2 cellular contexts compared by ENCODE assay signal in genomic region chr14:74952697-74953484, GRCh38.
TF ChIP-seq lines count a peak whose summit lies in the region.

No MANE protein-coding gene starts in this region.

TF ChIP-seq in endothelial cell of umbilical vein, 7 proteins besides CTCF, POLR2A, EP300 and RAD21:
- TF ChIP-seq MYC (IDR thresholded peaks at IDR 0.05; ENCODE audit: low read depth, low read length) (no peak), JUN (IDR thresholded peaks at IDR 0.05; ENCODE audit: borderline replicate concordance, insufficient read depth, insufficient read length, low read depth) (no peak), FOS (IDR thresholded peaks at IDR 0.05; ENCODE audit: borderline replicate concordance, insufficient read depth, low read length) (no peak), MAX (IDR thresholded peaks at IDR 0.05; ENCODE audit: insufficient read depth, insufficient read length) (no peak), EZH2 (IDR thresholded peaks at IDR 0.05; ENCODE audit: borderline replicate concordance, low read depth, low read length, severe bottlenecking) (no peak), GATA2 (IDR thresholded peaks at IDR 0.05; ENCODE audit: insufficient read depth, insufficient read length, low read depth, low read length) (no peak), POLR2AphosphoS5 (IDR thresholded peaks at IDR 0.05; ENCODE audit: insufficient read depth, low read depth, low read length) (no peak)

TF ChIP-seq in GM23338, 12 proteins besides CTCF, POLR2A, EP300 and RAD21:
- TF ChIP-seq JUNB (IDR thresholded peaks at IDR 0.05; ENCODE audit: unreplicated experiment) (no peak), CREB1 (CRISPR knock-in tag; IDR thresholded peaks at IDR 0.05; ENCODE audit: low read depth) (no peak), STAT1 (IDR thresholded peaks at IDR 0.05; ENCODE audit: unreplicated experiment) (no peak), EZH2phosphoT487 (IDR thresholded peaks at IDR 0.05; ENCODE audit: unreplicated experiment) (no peak), ZNF114 (CRISPR knock-in tag; IDR thresholded peaks at IDR 0.05) (no peak), ZNF331 (CRISPR knock-in tag; IDR thresholded peaks at IDR 0.05; ENCODE audit: low read depth) (no peak), ZNF462 (CRISPR knock-in tag; IDR thresholded peaks at IDR 0.05) (no peak), ETS1 (IDR thresholded peaks at IDR 0.05) (no peak), NANOG (IDR thresholded peaks at IDR 0.05; ENCODE audit: borderline replicate concordance) (no peak), POLR2AphosphoS5 (IDR thresholded peaks at IDR 0.05; ENCODE audit: low read depth) (no peak)
- TF ChIP-seq, protein P1, sequence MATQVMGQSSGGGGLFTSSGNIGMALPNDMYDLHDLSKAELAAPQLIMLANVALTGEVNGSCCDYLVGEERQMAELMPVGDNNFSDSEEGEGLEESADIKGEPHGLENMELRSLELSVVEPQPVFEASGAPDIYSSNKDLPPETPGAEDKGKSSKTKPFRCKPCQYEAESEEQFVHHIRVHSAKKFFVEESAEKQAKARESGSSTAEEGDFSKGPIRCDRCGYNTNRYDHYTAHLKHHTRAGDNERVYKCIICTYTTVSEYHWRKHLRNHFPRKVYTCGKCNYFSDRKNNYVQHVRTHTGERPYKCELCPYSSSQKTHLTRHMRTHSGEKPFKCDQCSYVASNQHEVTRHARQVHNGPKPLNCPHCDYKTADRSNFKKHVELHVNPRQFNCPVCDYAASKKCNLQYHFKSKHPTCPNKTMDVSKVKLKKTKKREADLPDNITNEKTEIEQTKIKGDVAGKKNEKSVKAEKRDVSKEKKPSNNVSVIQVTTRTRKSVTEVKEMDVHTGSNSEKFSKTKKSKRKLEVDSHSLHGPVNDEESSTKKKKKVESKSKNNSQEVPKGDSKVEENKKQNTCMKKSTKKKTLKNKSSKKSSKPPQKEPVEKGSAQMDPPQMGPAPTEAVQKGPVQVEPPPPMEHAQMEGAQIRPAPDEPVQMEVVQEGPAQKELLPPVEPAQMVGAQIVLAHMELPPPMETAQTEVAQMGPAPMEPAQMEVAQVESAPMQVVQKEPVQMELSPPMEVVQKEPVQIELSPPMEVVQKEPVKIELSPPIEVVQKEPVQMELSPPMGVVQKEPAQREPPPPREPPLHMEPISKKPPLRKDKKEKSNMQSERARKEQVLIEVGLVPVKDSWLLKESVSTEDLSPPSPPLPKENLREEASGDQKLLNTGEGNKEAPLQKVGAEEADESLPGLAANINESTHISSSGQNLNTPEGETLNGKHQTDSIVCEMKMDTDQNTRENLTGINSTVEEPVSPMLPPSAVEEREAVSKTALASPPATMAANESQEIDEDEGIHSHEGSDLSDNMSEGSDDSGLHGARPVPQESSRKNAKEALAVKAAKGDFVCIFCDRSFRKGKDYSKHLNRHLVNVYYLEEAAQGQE (IDR thresholded peaks at IDR 0.05; ENCODE audit: unreplicated experiment) = no peak
TF ChIP-seq in GM23338: peak in this region for 0.
